Comparison of ENCODE assay signal across 1 cellular context in the genomic region with DNA sequence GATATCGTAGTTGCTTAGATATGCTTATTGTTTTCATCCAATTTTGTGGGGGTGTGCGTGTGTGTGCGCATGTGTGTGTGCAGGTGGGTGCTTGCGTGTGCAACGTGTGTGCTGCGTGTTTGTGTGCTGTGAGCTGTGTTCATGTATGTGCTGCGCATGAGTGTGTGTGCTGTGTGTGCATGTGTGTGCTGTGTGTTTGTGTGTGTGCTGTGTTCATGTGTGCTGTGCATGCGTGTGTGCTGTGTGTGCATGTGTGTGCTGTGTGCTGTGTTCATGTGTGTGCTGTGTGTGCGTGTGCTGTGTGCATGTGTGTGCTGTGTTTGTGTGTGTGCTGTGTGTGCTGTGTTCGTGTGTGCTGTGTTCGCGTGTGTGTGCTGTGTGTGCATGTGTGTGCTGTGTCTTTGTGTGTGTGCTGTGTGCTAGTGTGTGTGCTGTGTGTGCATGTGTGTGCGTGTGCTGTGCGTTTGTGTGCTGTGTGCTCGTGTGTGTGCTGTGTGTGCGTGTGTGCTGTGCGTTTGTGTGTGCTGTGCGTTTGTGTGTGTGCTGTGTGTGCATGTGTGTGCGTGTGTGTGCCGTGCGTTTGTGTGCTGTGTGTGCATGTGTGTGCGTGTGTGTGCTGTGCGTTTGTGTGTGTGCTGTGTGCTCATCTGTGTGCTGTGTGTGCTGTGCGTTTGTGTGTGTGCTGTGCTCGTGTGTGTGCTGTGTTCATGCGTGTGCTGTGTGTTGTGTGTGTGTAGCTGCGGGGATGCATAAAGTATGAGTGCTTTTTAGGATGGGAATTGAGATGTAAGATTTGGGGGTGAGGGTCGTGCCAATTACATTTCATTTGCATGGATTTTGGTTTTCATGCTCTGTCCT.
TF ChIP-seq lines count a peak whose summit lies in the region.

No MANE protein-coding gene starts in this region.

TF ChIP-seq in HepG2, 621 proteins besides CTCF, POLR2A, EP300 and RAD21 (continued from another document and continues in another):
- TF ChIP-seq BATF2 (CRISPR knock-in tag; IDR thresholded peaks at IDR 0.05) (0 out of 2 replicates have a peak, but pooled peaks have one; percentile 57), PCBP1 (IDR thresholded peaks at IDR 0.05; ENCODE audit: borderline replicate concordance, low read depth, low read length) (no peak), ZNF382 (CRISPR knock-in tag; IDR thresholded peaks at IDR 0.05; ENCODE audit: borderline replicate concordance) (no peak), KDM4B (CRISPR knock-in tag; IDR thresholded peaks at IDR 0.05) (no peak), ZNF136 (CRISPR knock-in tag; IDR thresholded peaks at IDR 0.05; ENCODE audit: low read depth) (no peak), ZNF720 (CRISPR knock-in tag; IDR thresholded peaks at IDR 0.05) (no peak), ARID2 (CRISPR knock-in tag; IDR thresholded peaks at IDR 0.05; ENCODE audit: borderline replicate concordance) (no peak; the same call in none of the 2 replicates), MAZ (IDR thresholded peaks at IDR 0.05; ENCODE audit: borderline replicate concordance, low read depth, low read length) (no peak), MAZ (CRISPR knock-in tag; IDR thresholded peaks at IDR 0.05; ENCODE audit: low read depth) (peak; percentile 50), ZNF784 (CRISPR knock-in tag; IDR thresholded peaks at IDR 0.05; ENCODE audit: borderline replicate concordance) (peak; percentile 78), ATM (IDR thresholded peaks at IDR 0.05; ENCODE audit: borderline replicate concordance) (no peak), SAP130 (CRISPR knock-in tag; IDR thresholded peaks at IDR 0.05; ENCODE audit: low read depth) (no peak), ZNF275 (CRISPR knock-in tag; IDR thresholded peaks at IDR 0.05; ENCODE audit: borderline replicate concordance) (peak; percentile 76; the same call in 1 of the 2 replicates), SETDB1 (CRISPR knock-in tag; IDR thresholded peaks at IDR 0.05; ENCODE audit: borderline replicate concordance) (no peak), POLR2G (IDR thresholded peaks at IDR 0.05; ENCODE audit: low read depth, low read length) (no peak; the same call in 1 of the 2 replicates), MAF1 (CRISPR knock-in tag; IDR thresholded peaks at IDR 0.05; ENCODE audit: borderline replicate concordance) (no peak), RFX1 (IDR thresholded peaks at IDR 0.05) (no peak), CREB3 (CRISPR knock-in tag; IDR thresholded peaks at IDR 0.05) (no peak), ZNF75D (CRISPR knock-in tag; IDR thresholded peaks at IDR 0.05; ENCODE audit: borderline replicate concordance) (no peak), HHEX (CRISPR knock-in tag; IDR thresholded peaks at IDR 0.05) (no peak), YY1 (IDR thresholded peaks at IDR 0.05; ENCODE audit: insufficient read depth, insufficient replicate concordance, low read depth, low read length) (no peak), ZNF224 (CRISPR knock-in tag; IDR thresholded peaks at IDR 0.05) (0 out of 2 replicates have a peak, but pooled peaks have one; percentile 79), THAP11 (CRISPR knock-in tag; IDR thresholded peaks at IDR 0.05) (no peak), SIN3A (IDR thresholded peaks at IDR 0.05; ENCODE audit: borderline replicate concordance, low read depth, low read length) (no peak; the same call in 1 of the 2 replicates), IRF2 (CRISPR knock-in tag; IDR thresholded peaks at IDR 0.05) (no peak), YEATS2 (CRISPR knock-in tag; IDR thresholded peaks at IDR 0.05; ENCODE audit: borderline replicate concordance) (0 out of 2 replicates have a peak, but pooled peaks have one; percentile 1), FOXK2 (IDR thresholded peaks at IDR 0.05) (peak; percentile 39; the same call in 1 of the 2 replicates), SNAI1 (CRISPR knock-in tag; IDR thresholded peaks at IDR 0.05; ENCODE audit: borderline replicate concordance) (no peak), ZNF589 (CRISPR knock-in tag; conservative IDR thresholded peaks at IDR 0.05) (peak; percentile 97; the same call in 1 of the 2 replicates), STAG1 (CRISPR knock-in tag; IDR thresholded peaks at IDR 0.05) (no peak), ZSCAN29 (CRISPR knock-in tag; conservative IDR thresholded peaks at IDR 0.05) (no peak), TP53 (CRISPR knock-in tag; conservative IDR thresholded peaks at IDR 0.05) (no peak), ZC3H13 (CRISPR knock-in tag; IDR thresholded peaks at IDR 0.05) (peak; percentile 99), ZNF607 (CRISPR knock-in tag; IDR thresholded peaks at IDR 0.05; ENCODE audit: borderline replicate concordance) (peak; percentile 67; the same call in 1 of the 2 replicates), KLF11 (CRISPR knock-in tag; IDR thresholded peaks at IDR 0.05) (no peak), MTA3 (CRISPR knock-in tag; IDR thresholded peaks at IDR 0.05) (no peak), HNRNPLL (IDR thresholded peaks at IDR 0.05; ENCODE audit: low read depth, low read length, poor library complexity, severe bottlenecking) (peak; percentile 96), ZNF619 (CRISPR knock-in tag; IDR thresholded peaks at IDR 0.05) (peak; percentile 73), PTBP1 (IDR thresholded peaks at IDR 0.05; ENCODE audit: low read depth, low read length, poor library complexity, severe bottlenecking) (no peak), TAF1 (CRISPR knock-in tag; IDR thresholded peaks at IDR 0.05) (no peak), ZGPAT (CRISPR knock-in tag; IDR thresholded peaks at IDR 0.05) (no peak; the same call in 1 of the 2 replicates), MIER2 (CRISPR knock-in tag; IDR thresholded peaks at IDR 0.05) (no peak), RBFOX2 (IDR thresholded peaks at IDR 0.05; ENCODE audit: low read depth, low read length) (peak; percentile 81), ZBTB2 (CRISPR knock-in tag; IDR thresholded peaks at IDR 0.05; ENCODE audit: low read depth) (no peak), NONO (IDR thresholded peaks at IDR 0.05) (0 out of 2 replicates have a peak, but pooled peaks have one; percentile 26), NONO (CRISPR knock-in tag; conservative IDR thresholded peaks at IDR 0.05) (peak; percentile 85), ZFP36L1 (CRISPR knock-in tag; IDR thresholded peaks at IDR 0.05) (peak; percentile 88)
- TF ChIP-seq, protein P1, sequence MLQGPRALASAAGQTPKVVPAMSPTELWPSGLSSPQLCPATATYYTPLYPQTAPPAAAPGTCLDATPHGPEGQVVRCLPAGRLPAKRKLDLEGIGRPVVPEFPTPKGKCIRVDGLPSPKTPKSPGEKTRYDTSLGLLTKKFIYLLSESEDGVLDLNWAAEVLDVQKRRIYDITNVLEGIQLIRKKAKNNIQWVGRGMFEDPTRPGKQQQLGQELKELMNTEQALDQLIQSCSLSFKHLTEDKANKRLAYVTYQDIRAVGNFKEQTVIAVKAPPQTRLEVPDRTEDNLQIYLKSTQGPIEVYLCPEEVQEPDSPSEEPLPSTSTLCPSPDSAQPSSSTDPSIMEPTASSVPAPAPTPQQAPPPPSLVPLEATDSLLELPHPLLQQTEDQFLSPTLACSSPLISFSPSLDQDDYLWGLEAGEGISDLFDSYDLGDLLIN (CRISPR knock-in tag; IDR thresholded peaks at IDR 0.05; ENCODE audit: borderline replicate concordance): no peak
- TF ChIP-seq, protein P2, sequence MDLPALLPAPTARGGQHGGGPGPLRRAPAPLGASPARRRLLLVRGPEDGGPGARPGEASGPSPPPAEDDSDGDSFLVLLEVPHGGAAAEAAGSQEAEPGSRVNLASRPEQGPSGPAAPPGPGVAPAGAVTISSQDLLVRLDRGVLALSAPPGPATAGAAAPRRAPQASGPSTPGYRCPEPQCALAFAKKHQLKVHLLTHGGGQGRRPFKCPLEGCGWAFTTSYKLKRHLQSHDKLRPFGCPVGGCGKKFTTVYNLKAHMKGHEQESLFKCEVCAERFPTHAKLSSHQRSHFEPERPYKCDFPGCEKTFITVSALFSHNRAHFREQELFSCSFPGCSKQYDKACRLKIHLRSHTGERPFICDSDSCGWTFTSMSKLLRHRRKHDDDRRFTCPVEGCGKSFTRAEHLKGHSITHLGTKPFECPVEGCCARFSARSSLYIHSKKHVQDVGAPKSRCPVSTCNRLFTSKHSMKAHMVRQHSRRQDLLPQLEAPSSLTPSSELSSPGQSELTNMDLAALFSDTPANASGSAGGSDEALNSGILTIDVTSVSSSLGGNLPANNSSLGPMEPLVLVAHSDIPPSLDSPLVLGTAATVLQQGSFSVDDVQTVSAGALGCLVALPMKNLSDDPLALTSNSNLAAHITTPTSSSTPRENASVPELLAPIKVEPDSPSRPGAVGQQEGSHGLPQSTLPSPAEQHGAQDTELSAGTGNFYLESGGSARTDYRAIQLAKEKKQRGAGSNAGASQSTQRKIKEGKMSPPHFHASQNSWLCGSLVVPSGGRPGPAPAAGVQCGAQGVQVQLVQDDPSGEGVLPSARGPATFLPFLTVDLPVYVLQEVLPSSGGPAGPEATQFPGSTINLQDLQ (CRISPR knock-in tag; IDR thresholded peaks at IDR 0.05): no peak; the same call in 1 of the 2 replicates
- TF ChIP-seq, protein P3, sequence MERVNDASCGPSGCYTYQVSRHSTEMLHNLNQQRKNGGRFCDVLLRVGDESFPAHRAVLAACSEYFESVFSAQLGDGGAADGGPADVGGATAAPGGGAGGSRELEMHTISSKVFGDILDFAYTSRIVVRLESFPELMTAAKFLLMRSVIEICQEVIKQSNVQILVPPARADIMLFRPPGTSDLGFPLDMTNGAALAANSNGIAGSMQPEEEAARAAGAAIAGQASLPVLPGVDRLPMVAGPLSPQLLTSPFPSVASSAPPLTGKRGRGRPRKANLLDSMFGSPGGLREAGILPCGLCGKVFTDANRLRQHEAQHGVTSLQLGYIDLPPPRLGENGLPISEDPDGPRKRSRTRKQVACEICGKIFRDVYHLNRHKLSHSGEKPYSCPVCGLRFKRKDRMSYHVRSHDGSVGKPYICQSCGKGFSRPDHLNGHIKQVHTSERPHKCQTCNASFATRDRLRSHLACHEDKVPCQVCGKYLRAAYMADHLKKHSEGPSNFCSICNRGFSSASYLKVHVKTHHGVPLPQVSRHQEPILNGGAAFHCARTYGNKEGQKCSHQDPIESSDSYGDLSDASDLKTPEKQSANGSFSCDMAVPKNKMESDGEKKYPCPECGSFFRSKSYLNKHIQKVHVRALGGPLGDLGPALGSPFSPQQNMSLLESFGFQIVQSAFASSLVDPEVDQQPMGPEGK (CRISPR knock-in tag; IDR thresholded peaks at IDR 0.05): no peak
- TF ChIP-seq, protein P4, sequence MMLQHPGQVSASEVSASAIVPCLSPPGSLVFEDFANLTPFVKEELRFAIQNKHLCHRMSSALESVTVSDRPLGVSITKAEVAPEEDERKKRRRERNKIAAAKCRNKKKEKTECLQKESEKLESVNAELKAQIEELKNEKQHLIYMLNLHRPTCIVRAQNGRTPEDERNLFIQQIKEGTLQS (CRISPR knock-in tag; IDR thresholded peaks at IDR 0.05): no peak
- TF ChIP-seq, protein P5, sequence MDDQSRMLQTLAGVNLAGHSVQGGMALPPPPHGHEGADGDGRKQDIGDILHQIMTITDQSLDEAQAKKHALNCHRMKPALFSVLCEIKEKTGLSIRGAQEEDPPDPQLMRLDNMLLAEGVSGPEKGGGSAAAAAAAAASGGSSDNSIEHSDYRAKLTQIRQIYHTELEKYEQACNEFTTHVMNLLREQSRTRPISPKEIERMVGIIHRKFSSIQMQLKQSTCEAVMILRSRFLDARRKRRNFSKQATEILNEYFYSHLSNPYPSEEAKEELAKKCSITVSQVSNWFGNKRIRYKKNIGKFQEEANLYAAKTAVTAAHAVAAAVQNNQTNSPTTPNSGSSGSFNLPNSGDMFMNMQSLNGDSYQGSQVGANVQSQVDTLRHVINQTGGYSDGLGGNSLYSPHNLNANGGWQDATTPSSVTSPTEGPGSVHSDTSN (CRISPR knock-in tag; IDR thresholded peaks at IDR 0.05; ENCODE audit: borderline replicate concordance): no peak
